ENCODE assay signal across 1 cellular context in the genomic region with DNA sequence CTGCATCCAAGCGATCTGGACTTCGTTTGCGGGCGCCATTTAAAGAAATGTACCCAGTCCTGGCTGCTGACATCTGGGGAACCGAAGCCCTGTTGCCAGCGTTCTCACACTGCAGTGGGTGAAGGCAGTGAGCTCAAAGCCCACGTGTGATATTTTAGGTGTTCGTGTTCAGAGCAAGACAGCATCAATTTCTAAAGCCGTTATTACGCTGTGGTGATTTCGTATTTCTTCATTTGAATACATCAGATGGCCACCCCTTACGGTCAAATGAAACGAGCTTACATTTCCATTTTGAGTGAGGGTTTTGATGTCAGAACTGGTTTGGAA.
TF ChIP-seq lines count a peak whose summit lies in the region.

No MANE protein-coding gene starts in this region.

TF ChIP-seq in K562, 482 proteins besides CTCF, POLR2A, EP300 and RAD21 (continues in another document):
- TF ChIP-seq TCF7 (IDR thresholded peaks at IDR 0.05; ENCODE audit: borderline replicate concordance): no peak
- no peak for TF ChIP-seq ZNF318 (IDR thresholded peaks at IDR 0.05; ENCODE audit: borderline replicate concordance in 1 of 2, low read depth in 1 of 2)
- no peak for TF ChIP-seq SP2 (IDR thresholded peaks at IDR 0.05; ENCODE audit: extremely low read depth, low read depth, low read length, poor library complexity, severe bottlenecking)
- no peak for TF ChIP-seq ZNF232 (CRISPR knock-in tag; IDR thresholded peaks at IDR 0.05)
- TF ChIP-seq ATF1 (CRISPR knock-in tag; IDR thresholded peaks at IDR 0.05): no peak
- no peak for TF ChIP-seq ATF1 (tag; IDR thresholded peaks at IDR 0.05)
- TF ChIP-seq MAZ (CRISPR knock-in tag; conservative IDR thresholded peaks at IDR 0.05 in 1 of 2, IDR thresholded peaks at IDR 0.05 in 1 of 2): no peak
- TF ChIP-seq, protein P1, sequence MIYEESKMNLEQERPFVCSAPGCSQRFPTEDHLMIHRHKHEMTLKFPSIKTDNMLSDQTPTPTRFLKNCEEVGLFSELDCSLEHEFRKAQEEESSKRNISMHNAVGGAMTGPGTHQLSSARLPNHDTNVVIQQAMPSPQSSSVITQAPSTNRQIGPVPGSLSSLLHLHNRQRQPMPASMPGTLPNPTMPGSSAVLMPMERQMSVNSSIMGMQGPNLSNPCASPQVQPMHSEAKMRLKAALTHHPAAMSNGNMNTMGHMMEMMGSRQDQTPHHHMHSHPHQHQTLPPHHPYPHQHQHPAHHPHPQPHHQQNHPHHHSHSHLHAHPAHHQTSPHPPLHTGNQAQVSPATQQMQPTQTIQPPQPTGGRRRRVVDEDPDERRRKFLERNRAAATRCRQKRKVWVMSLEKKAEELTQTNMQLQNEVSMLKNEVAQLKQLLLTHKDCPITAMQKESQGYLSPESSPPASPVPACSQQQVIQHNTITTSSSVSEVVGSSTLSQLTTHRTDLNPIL (CRISPR knock-in tag; IDR thresholded peaks at IDR 0.05): no peak
- TF ChIP-seq ZNF668 (CRISPR knock-in tag; IDR thresholded peaks at IDR 0.05): no peak
- no peak for TF ChIP-seq LCOR (CRISPR knock-in tag; IDR thresholded peaks at IDR 0.05)
- no peak for TF ChIP-seq HNRNPL (IDR thresholded peaks at IDR 0.05; ENCODE audit: low read depth, low read length)
- TF ChIP-seq ZBTB11 (CRISPR knock-in tag; IDR thresholded peaks at IDR 0.05): no peak
- no peak for TF ChIP-seq ZBTB17 (CRISPR knock-in tag; IDR thresholded peaks at IDR 0.05)
- no peak for TF ChIP-seq SRSF3 (IDR thresholded peaks at IDR 0.05; ENCODE audit: insufficient read depth, low read length)
- TF ChIP-seq COPS2 (conservative IDR thresholded peaks at IDR 0.05): no peak
- no peak for TF ChIP-seq CHD7 (IDR thresholded peaks at IDR 0.05; ENCODE audit: low read depth, low read length)
- TF ChIP-seq NBN (IDR thresholded peaks at IDR 0.05; ENCODE audit: low read depth): no peak
- TF ChIP-seq MYNN (IDR thresholded peaks at IDR 0.05): no peak
- TF ChIP-seq MYNN (CRISPR knock-in tag; IDR thresholded peaks at IDR 0.05): no peak
